In genomic region chr19:50624949-50625600, GRCh38 we compare ENCODE assay signal across 29 cellular contexts. TPM values are rescaled to one million over a fixed set of nuclear protein-coding genes. Genes with fewer than 3 reads are reported as not detected.
"Had no signal": no experiment of that assay in that cellular context is flagged by ENCODE, and none has a peak within 500 bp of the region (broad histone marks: within the 10 kb centered on the region; RNA-seq: fewer than 3 reads in every experiment).

No MANE protein-coding gene starts in this region.

- H3K4me1 ChIP-seq: esophagus squamous epithelium, gastrocnemius medialis, heart right ventricle, left ventricle myocardium inferior, lower lobe of right lung had no signal

- H3K36me3 ChIP-seq: esophagus squamous epithelium, gastrocnemius medialis, heart right ventricle, left ventricle myocardium inferior, lower lobe of right lung had no signal

- H3K27ac ChIP-seq: coronary artery, dorsolateral prefrontal cortex, epithelial cell of prostate, esophagus squamous epithelium, gastrocnemius medialis, heart right ventricle, left ventricle myocardium inferior, lower lobe of right lung had no signal

- H3K9me3 ChIP-seq: esophagus squamous epithelium, gastrocnemius medialis, heart right ventricle, left ventricle myocardium inferior, lower lobe of right lung had no signal

- H3K4me3 ChIP-seq: coronary artery, dorsolateral prefrontal cortex, esophagus squamous epithelium, gastrocnemius medialis, heart right ventricle, left ventricle myocardium inferior, lower lobe of right lung had no signal

- DNase-seq: dermis blood vessel endothelial cell; dorsolateral prefrontal cortex; effector CD4-positive, alpha-beta T cell; effector memory CD4-positive, alpha-beta T cell; erythroblast; esophagus squamous epithelium; foreskin fibroblast; foreskin melanocyte; gastrocnemius medialis; glutamatergic neuron; head of caudate nucleus; heart right ventricle; hippocampal formation; kidney; kidney glomerular epithelial cell; left colon; left ventricle myocardium inferior; lower lobe of right lung; mesendoderm; midbrain had no signal

- H3K27me3 ChIP-seq: dorsolateral prefrontal cortex, gastrocnemius medialis had no signal

RNA-seq across cellular contexts. Expression of gene SYT3, which starts 14.6 kb away (rescaled TPM):
- total RNA-seq: esophagus mucosa, left colon, left lobe of liver, liver, mononuclear cell had no signal

RNA-seq across cellular contexts. Expression of gene C19orf81, which starts 24.2 kb away (rescaled TPM):
- total RNA-seq: dermis blood vessel endothelial cell, esophagus mucosa, esophagus squamous epithelium, gastrocnemius medialis, left colon, left lobe of liver, liver, lung microvascular endothelial cell, mononuclear cell, mucosa of gallbladder had no signal

RNA-seq across cellular contexts. Expression of gene LRRC4B, which starts 56.8 kb away (rescaled TPM):
- total RNA-seq: glomerular endothelial cell, lung microvascular endothelial cell, mononuclear cell had no signal
